In genomic region chr21:29074007-29074376, GRCh38 we compare ENCODE assay signal across 6 cellular contexts. TPM values are rescaled to one million over a fixed set of nuclear protein-coding genes. Genes with fewer than 3 reads are reported as not detected.
A peak's percentile ranks its signal among the peaks of the same experiment; 100 is the strongest.
DNase-seq lines count a peak whose midpoint lies in the region; ATAC-seq and TF ChIP-seq lines count a peak whose summit lies in the region.

No MANE protein-coding gene starts in this region.

- TF ChIP-seq CTCF in fibroblast of villous mesenchyme (IDR thresholded peaks at IDR 0.05; ENCODE audit: insufficient read depth, low read depth, low read length) (no peak), GM20000 (IDR thresholded peaks at IDR 0.05; ENCODE audit: extremely low read depth, missing control alignments) (no peak)

- H3K4me3 ChIP-seq in Jurkat, Clone E6-1 (ENCODE audit: low read length): peak overlapping the region; percentile 80
- H3K4me3 ChIP-seq in fibroblast of villous mesenchyme (ENCODE audit: low read depth, low read length): peak overlapping the region; percentile 99

- ATAC-seq in GM21360 (IDR thresholded peaks at IDR 0.05; ENCODE audit: unreplicated experiment): peak; percentile 13

- DNase-seq in Jurkat, Clone E6-1 (ENCODE audit: low read depth, low spot score): no peak
- DNase-seq in fibroblast of villous mesenchyme (ENCODE audit: low read depth): no peak
- DNase-seq in HPDE6-E6E7 (ENCODE audit: extremely low spot score): no peak
- no peak for DNase-seq in GM20000 (ENCODE audit: low spot score)

- peak overlapping the region; percentile 90 for H3K27ac ChIP-seq in temporal lobe (ENCODE audit: low read depth, low read length)

RNA-seq across cellular contexts. Expression of gene CCT8, which starts 0.5 kb away (rescaled TPM):
- 457 TPM for polyA plus RNA-seq in Jurkat, Clone E6-1 (2012; ENCODE audit: insufficient read depth, insufficient read length)
- 183 and 275 TPM in 2 replicates for total RNA-seq in fibroblast of villous mesenchyme
- 198 TPM for total RNA-seq in temporal lobe

RNA-seq across cellular contexts. Expression of gene USP16, which starts 49.5 kb away (rescaled TPM):
- polyA plus RNA-seq in Jurkat, Clone E6-1 (2012; ENCODE audit: insufficient read depth, insufficient read length): 14.9 TPM
- total RNA-seq in fibroblast of villous mesenchyme (35.8 and 37.6 TPM in 2 replicates), temporal lobe (27.5 TPM)

RNA-seq across cellular contexts. Expression of gene RWDD2B, which starts 54.8 kb away (rescaled TPM):
- 22.1 TPM for polyA plus RNA-seq in Jurkat, Clone E6-1 (2012; ENCODE audit: insufficient read depth, insufficient read length)
- 21.6 and 33.2 TPM in 2 replicates for total RNA-seq in fibroblast of villous mesenchyme
- 5.2 TPM for total RNA-seq in temporal lobe

RNA-seq across cellular contexts. Expression of gene MAP3K7CL, which starts 56.5 kb away (rescaled TPM):
- polyA plus RNA-seq in Jurkat, Clone E6-1 (2012; ENCODE audit: insufficient read depth, insufficient read length): not detected
- total RNA-seq in fibroblast of villous mesenchyme (20.7 and 49.3 TPM in 2 replicates), temporal lobe (0.98 TPM)
